In the genomic region with DNA sequence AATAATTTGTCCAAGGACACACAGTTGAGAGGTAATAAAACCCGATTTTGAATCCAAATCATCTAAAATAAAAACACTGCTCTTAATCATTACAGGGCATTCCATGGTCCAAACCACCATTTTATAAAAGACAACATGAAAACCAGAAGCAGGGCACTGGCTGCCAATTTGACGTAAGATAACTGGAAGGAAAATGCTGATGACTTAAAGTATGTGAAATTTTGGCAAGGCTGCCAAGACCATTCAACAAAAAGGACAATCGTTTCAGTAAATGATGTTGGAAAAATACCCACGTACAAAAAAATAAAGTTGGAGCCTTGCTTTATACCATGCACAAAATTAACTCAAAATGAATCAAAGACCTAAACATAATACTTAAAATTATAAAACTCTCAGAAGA, we compare ENCODE assay signal across 18 cellular contexts.
"Had no signal": no experiment of that assay in that cellular context is flagged by ENCODE, and none has a peak within 500 bp of the region (broad histone marks: within the 10 kb centered on the region; RNA-seq: fewer than 3 reads in every experiment).

No MANE protein-coding gene starts in this region.

- H3K36me3 ChIP-seq: SJSA1 had no signal

- H3K27me3 ChIP-seq: SJSA1 had no signal

- DNase-seq: IMR-90, Karpas-422, KG1, MM.1S, NCI-H1092 treated with DMSO at 0.1 percent for 48 hours, NCI-H1436, NCI-H187, NCI-H2029, NCI-H2081 treated with DMSO at 0.1 percent for 48 hours, NCI-H226, NCI-H446, NCI-H510A, NCI-H69, NCI-H774, RPMI8226, SIG-M5 had no signal

- H3K4me3 ChIP-seq: SJSA1, SK-N-MC had no signal

- H3K27ac ChIP-seq: SJSA1, SK-N-MC had no signal

- H3K9me3 ChIP-seq: SJSA1 had no signal
